In genomic region chr16:24539850-24540484, GRCh38 we compare ENCODE assay signal across 8 cellular contexts. TPM values are rescaled to one million over a fixed set of nuclear protein-coding genes. Genes with fewer than 3 reads are reported as not detected.
DNase-seq lines count a peak whose midpoint lies in the region; ATAC-seq lines count a peak whose summit lies in the region.

No MANE protein-coding gene starts in this region.

- DNase-seq in activated CD4-positive, alpha-beta T cell treated with anti-CD3 and anti-CD28 coated beads, Interleukin-2, amount 50 U/mL, for 4 hours = peak; percentile 30 to 34
- no peak for DNase-seq in epithelial cell of prostate (ENCODE audit: low read depth, low spot score)
- peak; percentile 7 for DNase-seq in naive B cell
- DNase-seq in substantia nigra (lab: John Stamatoyannopoulos, UW) = peak in 34 of 49 donors; percentile 18 to 81 (median 48)
- no peak for DNase-seq in H4 (ENCODE audit: low spot score)

- H3K4me3 ChIP-seq in BLaER1 treated with 17β-estradiol and CSF1 and Interleukin-3, amounts not matched to agents 10 nM and 100 nM = peak overlapping the region; percentile 89 to 100 (median 97)
- peak overlapping the region; percentile 84 for H3K4me3 ChIP-seq in HUES64 (ENCODE audit: low read length)

- H3K27ac Mint-ChIP-seq in naive B cell = peak overlapping the region; percentile 85 to 100 (median 98)

- peaks cover 9 to 37% (median 28%) of the 10 kb centered on the region in 11 experiments; a peak in 19 of 22 replicates for H3K36me3 ChIP-seq in BLaER1 treated with 17β-estradiol and CSF1 and Interleukin-3, amounts not matched to agents 10 nM and 100 nM
- H3K36me3 ChIP-seq in HUES64 (ENCODE audit: insufficient read depth, low read length) = peaks cover 10% of the 10 kb centered on the region

- peak overlapping the region; percentile 84 to 97 (median 90) for H3K4me2 ChIP-seq in BLaER1 treated with 17β-estradiol and CSF1 and Interleukin-3, amounts not matched to agents 10 nM and 100 nM

- H3K9me3 ChIP-seq in BLaER1 treated with 17β-estradiol and CSF1 and Interleukin-3, amounts not matched to agents 10 nM and 100 nM (replicated peaks in 1 of 11) = no peaks in the 10 kb centered on the region
- H3K9me3 ChIP-seq in HUES64 (ENCODE audit: insufficient read depth, low read depth, low read length) = no peaks in the 10 kb centered on the region

- peaks cover 51 to 55% (median 52%) of the 10 kb centered on the region in 11 experiments for H4K20me1 ChIP-seq in BLaER1 treated with 17β-estradiol and CSF1 and Interleukin-3, amounts not matched to agents 10 nM and 100 nM

- peaks cover 28 to 45% (median 38%) of the 10 kb centered on the region in 10 experiments for H3K4me1 ChIP-seq in BLaER1 treated with 17β-estradiol and CSF1 and Interleukin-3, amounts not matched to agents 10 nM and 100 nM
- H3K4me1 ChIP-seq in HUES64 (ENCODE audit: insufficient read depth, low read length) = peaks cover 18% of the 10 kb centered on the region

- ATAC-seq in GM21390 (IDR thresholded peaks at IDR 0.05; ENCODE audit: unreplicated experiment) (peak; percentile 37), naive B cell (ENCODE audit: low read depth in 2 of 2) (peak; percentile 41 to 44)

- H3K9me3 Mint-ChIP-seq in naive B cell = no peaks in the 10 kb centered on the region

- peaks cover 0 to 5% of the 10 kb centered on the region in 2 donors for H3K36me3 Mint-ChIP-seq in naive B cell

- no peaks in the 10 kb centered on the region for H3K27me3 ChIP-seq in BLaER1 treated with 17β-estradiol and CSF1 and Interleukin-3, amounts not matched to agents 10 nM and 100 nM
- no peaks in the 10 kb centered on the region for H3K27me3 ChIP-seq in HUES64 (ENCODE audit: insufficient read depth, low read length)

- peak overlapping the region; percentile 98 to 100 (median 100) for H3K27ac ChIP-seq in BLaER1 treated with 17β-estradiol and CSF1 and Interleukin-3, amounts not matched to agents 10 nM and 100 nM
- H3K27ac ChIP-seq in HUES64 (ENCODE audit: low read depth, low read length) = peak overlapping the region; percentile 98
- H3K27ac ChIP-seq in epithelial cell of prostate = peak overlapping the region; percentile 85
- peak overlapping the region; percentile 95 for H3K27ac ChIP-seq in substantia nigra (ENCODE audit: low read depth, low read length, poor library complexity, severe bottlenecking)

- peaks cover 41 to 54% (median 49%) of the 10 kb centered on the region in 3 donors for H3K4me1 Mint-ChIP-seq in naive B cell

- H3K4me3 Mint-ChIP-seq in naive B cell = peak overlapping the region; percentile 93 to 100 (median 99)

- WGBS in HUES64 = under 1% methylated on average over 53 of the region's 60 CpGs

- H3K9ac ChIP-seq in BLaER1 treated with 17β-estradiol and CSF1 and Interleukin-3, amounts not matched to agents 10 nM and 100 nM = peak overlapping the region; percentile 97 to 100 (median 100)
- H3K9ac ChIP-seq in HUES64 (ENCODE audit: low read depth, low read length) = peak overlapping the region; percentile 95

- H3K27me3 Mint-ChIP-seq in naive B cell = no peaks in the 10 kb centered on the region

RNA-seq across cellular contexts. Expression of gene RBBP6, which starts 0.6 kb away (rescaled TPM):
- polyA plus RNA-seq in HUES64 (2013, experiment 1 of 2) = 40.9 TPM
- polyA plus RNA-seq in HUES64 (2013, experiment 2 of 2) = 48.8 TPM
- 10 to 100 TPM; 19.6 to 41.1 (median 30.2) TPM for polyA plus RNA-seq in naive B cell (ENCODE audit: low read depth in 6 of 6)
- total RNA-seq in H4 (2014; rRNA removed; shearing (Covaris generic)) = 7.7 and 16.0 TPM in 2 replicates

Comparison
In these comparisons a context has a peak if more than half of its experiments do, and no peak if none do; other contexts are left out.
1. DNase-seq: peak in activated CD4-positive, alpha-beta T cell treated with anti-CD3 and anti-CD28 coated beads, Interleukin-2, amount 50 U/mL, for 4 hours (2 of 2), naive B cell (single experiment) and substantia nigra (34 of 49); none in epithelial cell of prostate (single experiment) and H4 (single experiment).
2. Peak in every context shown above with its lines, with median percentiles within 50 percentile points of each other: H3K27ac ChIP-seq.